14 cellular contexts compared by ENCODE assay signal in genomic region chr3:153624310-153625030, GRCh38.
DNase-seq lines count a peak whose midpoint lies in the region; ATAC-seq, FAIRE-seq and TF ChIP-seq lines count a peak whose summit lies in the region.
"Had no signal": no experiment of that assay in that cellular context is flagged by ENCODE, and none has a peak within 500 bp of the region (broad histone marks: within the 10 kb centered on the region; RNA-seq: fewer than 3 reads in every experiment).

No MANE protein-coding gene starts in this region.

- TF ChIP-seq CTCF in HepG2 (CRISPR knock-in tag; IDR thresholded peaks at IDR 0.05) (no peak), right lobe of liver (IDR thresholded peaks at IDR 0.05) (no peak)

- H3K9me3 ChIP-seq in HepG2 (ENCODE audit: low read length) = no peaks in the 10 kb centered on the region
- H3K9me3 ChIP-seq in right lobe of liver = no peaks in the 10 kb centered on the region
- H3K9me3 ChIP-seq: vagina had no signal

- no peak for TF ChIP-seq RAD21 in HepG2 (CRISPR knock-in tag; IDR thresholded peaks at IDR 0.05)

- peak overlapping the region; percentile 19 for H3K4me3 Mint-ChIP-seq in activated naive CD8-positive, alpha-beta T cell treated with anti-CD3 and anti-CD28 coated beads, Interleukin-2, amount 50 U/mL, for 24 hours

- H3K79me2 ChIP-seq in HepG2 (ENCODE audit: insufficient read depth, low read length) = no peaks in the 10 kb centered on the region

- DNase-seq in HepG2 (ENCODE audit: low spot score) (no peak), right lobe of liver (no peak), NCI-H2171 (lab: John Stamatoyannopoulos, UW) (no peak), retina (no peak)
- DNase-seq in activated CD4-positive, alpha-beta T cell treated with anti-CD3 and anti-CD28 coated beads for 48 hours = peak; percentile 52
- no peak for DNase-seq in activated naive CD8-positive, alpha-beta T cell treated with anti-CD3 and anti-CD28 coated beads, Interleukin-2, amount 50 U/mL, for 24 hours
- DNase-seq in stimulated activated naive CD8-positive, alpha-beta T cell treated with anti-CD3 and anti-CD28 coated beads, Interleukin-15, Interleukin-2, amounts not matched to agents 100 U/mL and 50 U/mL, for 24 hours = peak; percentile 25
- DNase-seq: DMS79, hippocampal formation, Kasumi-1, nucleus accumbens had no signal

- H3K4me3 ChIP-seq in HepG2 (replicated peaks in 1 of 3; ENCODE audit: insufficient read depth in 1 of 3, low read depth in 2 of 3, low read length in 3 of 3) (no peak overlapping the region), right lobe of liver (no peak overlapping the region)
- H3K4me3 ChIP-seq: A549, vagina had no signal

- POLR2A ChIA-PET in HepG2 (lab: Yijun Ruan, JAX) = no interaction called here

- no peak overlapping the region for H3K4me2 ChIP-seq in HepG2 (ENCODE audit: low read depth, low read length)
- H3K4me2 ChIP-seq: A549 had no signal

- BruUV-seq in HepG2 (replicated peaks; lab: Mats Ljungman, UMichigan) = no TSS peak

- no peak overlapping the region for H2AFZ ChIP-seq in HepG2 (ENCODE audit: low read length)

- intact Hi-C loops in HepG2 (cut with micrococcal nuclease; ENCODE audit: unreplicated experiment) = no loop called here
- intact Hi-C loops in right lobe of liver (cut with DNase I) = no loop called here

- H3K27ac ChIP-seq in HepG2 (ENCODE audit: extremely low read length, insufficient read depth, low read length) = no peak overlapping the region
- no peak overlapping the region for H3K27ac ChIP-seq in right lobe of liver
- H3K27ac ChIP-seq: A549, vagina had no signal

- in situ Hi-C loops in HepG2 (cut with HindIII; ENCODE audit: extremely low pct_ligation_motif_present, low pct_unique_long_range_greater_than_20kb) = no loop called here

- no peak for FAIRE-seq in HepG2 (lab: Jason Lieb, UNC)
- FAIRE-seq: A549 had no signal

- H4K20me1 ChIP-seq in HepG2 (ENCODE audit: insufficient read depth, low read length) = no peaks in the 10 kb centered on the region

- H3K27ac Mint-ChIP-seq in activated naive CD8-positive, alpha-beta T cell treated with anti-CD3 and anti-CD28 coated beads, Interleukin-2, amount 50 U/mL, for 24 hours = peak overlapping the region; percentile 88

- WGBS in HepG2 (ENCODE audit: low lambda C conversion rate) = 33% methylated on average over 6 of the region's 6 CpGs
- WGBS in right lobe of liver (ENCODE audit: insufficient coverage, low coverage, low lambda C conversion rate, missing lambda C conversion rate) = 59% methylated on average over 6 of the region's 6 CpGs

- TF ChIP-seq POLR2A in HepG2 (IDR thresholded peaks at IDR 0.05; ENCODE audit: insufficient read depth in 1 of 2, low read depth in 2 of 2, low read length in 2 of 2) = no peak
- TF ChIP-seq POLR2A in right lobe of liver (IDR thresholded peaks at IDR 0.05) = no peak

- no peaks in the 10 kb centered on the region for H3K27me3 ChIP-seq in HepG2 (ENCODE audit: control insufficient read depth in 1 of 2, insufficient read depth in 2 of 2, low read length in 2 of 2)
- H3K27me3 ChIP-seq in right lobe of liver = no peaks in the 10 kb centered on the region
- H3K27me3 ChIP-seq: vagina had no signal

- H3K4me1 ChIP-seq in HepG2 (ENCODE audit: insufficient read depth, low read length) (no peaks in the 10 kb centered on the region), right lobe of liver (no peaks in the 10 kb centered on the region)
- H3K4me1 ChIP-seq: A549, vagina had no signal

- no peak overlapping the region for H3K9ac ChIP-seq in HepG2 (ENCODE audit: insufficient read depth, low read depth, low read length)

- TF ChIP-seq EP300 in HepG2 (IDR thresholded peaks at IDR 0.05; ENCODE audit: low read depth in 2 of 2, low read length in 2 of 2) = no peak
- no peak for TF ChIP-seq EP300 in HepG2 (CRISPR knock-in tag; IDR thresholded peaks at IDR 0.05; ENCODE audit: borderline replicate concordance)

- H3K9me3 Mint-ChIP-seq in activated naive CD8-positive, alpha-beta T cell treated with anti-CD3 and anti-CD28 coated beads, Interleukin-2, amount 50 U/mL, for 24 hours = peaks cover 10% of the 10 kb centered on the region

- ATAC-seq in HepG2 (no peak), right lobe of liver (no peak), HG02938 (IDR thresholded peaks at IDR 0.05; ENCODE audit: unreplicated experiment) (no peak)
- peak; percentile 61 for ATAC-seq in activated naive CD8-positive, alpha-beta T cell treated with anti-CD3 and anti-CD28 coated beads, Interleukin-2, amount 50 U/mL, for 24 hours
- ATAC-seq in stimulated activated naive CD8-positive, alpha-beta T cell treated with anti-CD3 and anti-CD28 coated beads, Interleukin-15, Interleukin-2, amounts not matched to agents 100 U/mL and 50 U/mL, for 24 hours = peak; percentile 48
- ATAC-seq: A549 had no signal

- H3K4me1 Mint-ChIP-seq in activated naive CD8-positive, alpha-beta T cell treated with anti-CD3 and anti-CD28 coated beads, Interleukin-2, amount 50 U/mL, for 24 hours = peaks cover 76% of the 10 kb centered on the region

- CTCF ChIA-PET in HepG2 (lab: Yijun Ruan, JAX; ENCODE audit: low intra/inter-chr PET ratio, low total read pairs) = no interaction called here

- H3K36me3 Mint-ChIP-seq in activated naive CD8-positive, alpha-beta T cell treated with anti-CD3 and anti-CD28 coated beads, Interleukin-2, amount 50 U/mL, for 24 hours (ENCODE audit: low read depth) = peaks cover 2% of the 10 kb centered on the region

- no peaks in the 10 kb centered on the region for H3K27me3 Mint-ChIP-seq in activated naive CD8-positive, alpha-beta T cell treated with anti-CD3 and anti-CD28 coated beads, Interleukin-2, amount 50 U/mL, for 24 hours

- no peaks in the 10 kb centered on the region for H3K36me3 ChIP-seq in HepG2 (replicated peaks in 1 of 2; ENCODE audit: control insufficient read depth in 1 of 2, insufficient read depth in 2 of 2, low read length in 2 of 2)
- no peaks in the 10 kb centered on the region for H3K36me3 ChIP-seq in right lobe of liver
- H3K36me3 ChIP-seq: vagina had no signal

TF ChIP-seq in HepG2, 621 proteins besides CTCF, POLR2A, EP300 and RAD21:
- TF ChIP-seq GMEB1 (CRISPR knock-in tag; IDR thresholded peaks at IDR 0.05; ENCODE audit: borderline replicate concordance) (no peak), RXRB (CRISPR knock-in tag; IDR thresholded peaks at IDR 0.05; ENCODE audit: borderline replicate concordance) (no peak), ARNT2 (CRISPR knock-in tag; IDR thresholded peaks at IDR 0.05; ENCODE audit: low read depth) (no peak), TBX3 (IDR thresholded peaks at IDR 0.05; ENCODE audit: borderline replicate concordance) (no peak), NFE2L2 (IDR thresholded peaks at IDR 0.05; ENCODE audit: low read length) (peak; percentile 34; the same call in 1 of the 2 replicates)

Comparison
In these comparisons a context has a peak if more than half of its experiments do, and no peak if none do; other contexts are left out.
1. ATAC-seq: peak in activated naive CD8-positive, alpha-beta T cell treated with anti-CD3 and anti-CD28 coated beads, Interleukin-2, amount 50 U/mL, for 24 hours (single experiment) and stimulated activated naive CD8-positive, alpha-beta T cell treated with anti-CD3 and anti-CD28 coated beads, Interleukin-15, Interleukin-2, amounts not matched to agents 100 U/mL and 50 U/mL, for 24 hours (single experiment); none in HepG2 (single experiment), right lobe of liver (0 of 4) and HG02938 (single experiment).
2. DNase-seq: peak in activated CD4-positive, alpha-beta T cell treated with anti-CD3 and anti-CD28 coated beads for 48 hours (single experiment) and stimulated activated naive CD8-positive, alpha-beta T cell treated with anti-CD3 and anti-CD28 coated beads, Interleukin-15, Interleukin-2, amounts not matched to agents 100 U/mL and 50 U/mL, for 24 hours (single experiment); none in HepG2 (single experiment), right lobe of liver (0 of 3), activated naive CD8-positive, alpha-beta T cell treated with anti-CD3 and anti-CD28 coated beads, Interleukin-2, amount 50 U/mL, for 24 hours (single experiment), NCI-H2171 (single experiment) and retina (single experiment).